ENCODE assay signal across 12 cellular contexts in genomic region chr16:10938844-10939648, GRCh38. TPM values are rescaled to one million over a fixed set of nuclear protein-coding genes. Genes with fewer than 3 reads are reported as not detected.
DNase-seq lines count a peak whose midpoint lies in the region; ATAC-seq and TF ChIP-seq lines count a peak whose summit lies in the region.
"Had no signal": no experiment of that assay in that cellular context is flagged by ENCODE, and none has a peak within 500 bp of the region (broad histone marks: within the 10 kb centered on the region; RNA-seq: fewer than 3 reads in every experiment).

No MANE protein-coding gene starts in this region.

- H3K27ac ChIP-seq in hepatocyte: no peak overlapping the region
- H3K27ac ChIP-seq: cardiac muscle cell had no signal

- POLR2A ChIA-PET in activated CD4-positive, alpha-beta memory T cell treated with anti-CD3 and anti-CD28 coated beads for 36 hours (lab: Charles Lee): interaction anchor here (1.2 kb wide), 1 partner anchor 195 kb away, joined by 3 read pairs; the partner anchor contains the start of gene NUBP1

- TF ChIP-seq CTCF in hepatocyte (IDR thresholded peaks at IDR 0.05; ENCODE audit: poor library complexity): no peak

- H3K4me1 Mint-ChIP-seq in T-helper 1 cell treated with Interleukin-12 subunit alpha and Interleukin-12 subunit beta and Interleukin-4 antibody, amounts not matched to agents 30 μg/mL and 1 μg/mL, for 36 hours (ENCODE audit: low read depth): peaks cover 67% of the 10 kb centered on the region
- peaks cover 77% of the 10 kb centered on the region for H3K4me1 Mint-ChIP-seq in activated CD4-positive, alpha-beta memory T cell treated with anti-CD3 and anti-CD28 coated beads for 36 hours (ENCODE audit: low read depth)
- H3K4me1 Mint-ChIP-seq in stimulated activated naive B cell treated with anti-CD40 and anti-IgM and Interleukin-4, amounts not matched to agents 10 μg/mL and 1 μg/mL and 100 μg/mL, for 72 hours: peaks cover 65 to 79% of the 10 kb centered on the region in 2 donors

- peak overlapping the region; percentile 89 for H3K4me2 ChIP-seq in hepatocyte

- ATAC-seq in stimulated activated naive B cell treated with anti-CD40 and anti-IgM and Interleukin-4, amounts not matched to agents 10 μg/mL and 1 μg/mL and 100 μg/mL, for 72 hours (replicated peaks): no peak

- no peaks in the 10 kb centered on the region for H3K9me3 Mint-ChIP-seq in T-helper 1 cell treated with Interleukin-12 subunit alpha and Interleukin-12 subunit beta and Interleukin-4 antibody, amounts not matched to agents 30 μg/mL and 1 μg/mL, for 36 hours
- no peaks in the 10 kb centered on the region for H3K9me3 Mint-ChIP-seq in activated CD4-positive, alpha-beta memory T cell treated with anti-CD3 and anti-CD28 coated beads for 36 hours
- H3K9me3 Mint-ChIP-seq in stimulated activated naive B cell treated with anti-CD40 and anti-IgM and Interleukin-4, amounts not matched to agents 10 μg/mL and 1 μg/mL and 100 μg/mL, for 72 hours: no peaks in the 10 kb centered on the region

- H3K9me3 ChIP-seq in hepatocyte (ENCODE audit: low read depth): no peaks in the 10 kb centered on the region

- H3K36me3 ChIP-seq in hepatocyte (replicated peaks; ENCODE audit: insufficient read depth, low read depth): no peaks in the 10 kb centered on the region
- H3K36me3 ChIP-seq: cardiac muscle cell had no signal

- H3K79me2 ChIP-seq in hepatocyte: peaks cover 82% of the 10 kb centered on the region

- H2AFZ ChIP-seq in hepatocyte: no peak overlapping the region

- DNase-seq in T-helper 1 cell (no peak), hepatocyte (ENCODE audit: low spot score) (no peak), DMS153 treated with DMSO at 0.1 percent for 48 hours (lab: John Stamatoyannopoulos, UW; ENCODE audit: unreplicated experiment) (no peak), KG1 (lab: John Stamatoyannopoulos, UW) (no peak)
- DNase-seq in activated CD4-positive, alpha-beta memory T cell treated with anti-CD3 and anti-CD28 coated beads for 36 hours: no peak
- no peak for DNase-seq in stimulated activated naive B cell treated with anti-CD40 and anti-IgM and Interleukin-4, amounts not matched to agents 10 μg/mL and 1 μg/mL and 100 μg/mL, for 72 hours
- no peak for DNase-seq in activated CD4-positive, alpha-beta T cell treated with anti-CD3 and anti-CD28 coated beads for 1 hour
- DNase-seq: ACHN, mesenchymal stem cell, NCI-H1436 had no signal

- peak overlapping the region; percentile 75 for H3K27ac Mint-ChIP-seq in T-helper 1 cell treated with Interleukin-12 subunit alpha and Interleukin-12 subunit beta and Interleukin-4 antibody, amounts not matched to agents 30 μg/mL and 1 μg/mL, for 36 hours
- peak overlapping the region; percentile 64 for H3K27ac Mint-ChIP-seq in activated CD4-positive, alpha-beta memory T cell treated with anti-CD3 and anti-CD28 coated beads for 36 hours
- H3K27ac Mint-ChIP-seq in stimulated activated naive B cell treated with anti-CD40 and anti-IgM and Interleukin-4, amounts not matched to agents 10 μg/mL and 1 μg/mL and 100 μg/mL, for 72 hours: peak overlapping the region; percentile 88

- peak overlapping the region; percentile 94 for H3K4me3 Mint-ChIP-seq in T-helper 1 cell treated with Interleukin-12 subunit alpha and Interleukin-12 subunit beta and Interleukin-4 antibody, amounts not matched to agents 30 μg/mL and 1 μg/mL, for 36 hours
- peak overlapping the region; percentile 92 for H3K4me3 Mint-ChIP-seq in activated CD4-positive, alpha-beta memory T cell treated with anti-CD3 and anti-CD28 coated beads for 36 hours
- peak overlapping the region; percentile 88 to 98 for H3K4me3 Mint-ChIP-seq in stimulated activated naive B cell treated with anti-CD40 and anti-IgM and Interleukin-4, amounts not matched to agents 10 μg/mL and 1 μg/mL and 100 μg/mL, for 72 hours

- H3K4me1 ChIP-seq in hepatocyte (ENCODE audit: insufficient read depth): peaks cover 31% of the 10 kb centered on the region

- CTCF ChIA-PET in activated CD4-positive, alpha-beta memory T cell treated with anti-CD3 and anti-CD28 coated beads for 36 hours (lab: Charles Lee): interaction anchor here (0.7 to 2.6 kb wide), 3 partner anchors 17 to 424 kb away, joined by 4 to 11 read pairs (median 5); no protein-coding TSS in a partner anchor

- 68% methylated on average over 6 of the region's 6 CpGs for WGBS in hepatocyte (ENCODE audit: low lambda C conversion rate, missing lambda C conversion rate)

- intact Hi-C loops in activated CD4-positive, alpha-beta memory T cell treated with anti-CD3 and anti-CD28 coated beads for 36 hours (cut with micrococcal nuclease): loop anchor here (2.0 kb wide), 1 partner anchor 68 kb away; no protein-coding TSS in a partner anchor

- no peaks in the 10 kb centered on the region for H3K27me3 Mint-ChIP-seq in T-helper 1 cell treated with Interleukin-12 subunit alpha and Interleukin-12 subunit beta and Interleukin-4 antibody, amounts not matched to agents 30 μg/mL and 1 μg/mL, for 36 hours (ENCODE audit: low read depth)
- H3K27me3 Mint-ChIP-seq in activated CD4-positive, alpha-beta memory T cell treated with anti-CD3 and anti-CD28 coated beads for 36 hours: no peaks in the 10 kb centered on the region
- H3K27me3 Mint-ChIP-seq in stimulated activated naive B cell treated with anti-CD40 and anti-IgM and Interleukin-4, amounts not matched to agents 10 μg/mL and 1 μg/mL and 100 μg/mL, for 72 hours: no peaks in the 10 kb centered on the region

- peaks cover 17% of the 10 kb centered on the region for H3K36me3 Mint-ChIP-seq in T-helper 1 cell treated with Interleukin-12 subunit alpha and Interleukin-12 subunit beta and Interleukin-4 antibody, amounts not matched to agents 30 μg/mL and 1 μg/mL, for 36 hours (ENCODE audit: low read depth)
- peaks cover 17% of the 10 kb centered on the region for H3K36me3 Mint-ChIP-seq in activated CD4-positive, alpha-beta memory T cell treated with anti-CD3 and anti-CD28 coated beads for 36 hours
- peaks cover 31 to 40% of the 10 kb centered on the region in 2 donors for H3K36me3 Mint-ChIP-seq in stimulated activated naive B cell treated with anti-CD40 and anti-IgM and Interleukin-4, amounts not matched to agents 10 μg/mL and 1 μg/mL and 100 μg/mL, for 72 hours

- peaks cover 57% of the 10 kb centered on the region for H4K20me1 ChIP-seq in hepatocyte (ENCODE audit: insufficient read depth, poor library complexity, severe bottlenecking)

- no peaks in the 10 kb centered on the region for H3K27me3 ChIP-seq in hepatocyte
- H3K27me3 ChIP-seq: cardiac muscle cell had no signal

- no peak overlapping the region for H3K4me3 ChIP-seq in hepatocyte
- H3K4me3 ChIP-seq: cardiac muscle cell had no signal

- H3K9me2 ChIP-seq in hepatocyte (replicated peaks; ENCODE audit: insufficient read depth): no peaks in the 10 kb centered on the region

RNA-seq across cellular contexts. Expression of gene DEXI, which starts 3.2 kb away (rescaled TPM):
- total RNA-seq in activated CD4-positive, alpha-beta memory T cell treated with anti-CD3 and anti-CD28 coated beads for 36 hours: 10 to 100 TPM; 35.1 to 38.2 TPM
- 51.6 and 53.7 TPM in 2 replicates for total RNA-seq in hepatocyte
- 68.9 and 82.4 TPM in 2 replicates for polyA plus RNA-seq in hepatocyte

RNA-seq across cellular contexts. Expression of gene CLEC16A, which starts 5.3 kb away (rescaled TPM):
- total RNA-seq in activated CD4-positive, alpha-beta memory T cell treated with anti-CD3 and anti-CD28 coated beads for 36 hours: 10 to 100 TPM; 25.5 to 26.7 TPM
- total RNA-seq in hepatocyte: 19.7 and 22.6 TPM in 2 replicates
- 22.3 and 29.0 TPM in 2 replicates for polyA plus RNA-seq in hepatocyte
